ENCODE assay signal across 22 cellular contexts in genomic region chr20:57309544-57310115, GRCh38.
"Had no signal": no experiment of that assay in that cellular context is flagged by ENCODE, and none has a peak within 500 bp of the region (broad histone marks: within the 10 kb centered on the region; RNA-seq: fewer than 3 reads in every experiment).

No MANE protein-coding gene starts in this region.

- H3K4me1 ChIP-seq: body of pancreas, colonic mucosa, gastrocnemius medialis, left ventricle myocardium inferior, prostate gland, transverse colon had no signal

- DNase-seq: activated B cell treated with CpG ODN at 0.5 μM for 24 hours; activated CD4-positive, alpha-beta memory T cell treated with anti-CD3 and anti-CD28 coated beads for 36 hours; activated CD4-positive, alpha-beta T cell treated with anti-CD3 and anti-CD28 coated beads for 4 hours; activated naive CD4-positive, alpha-beta T cell; activated naive CD8-positive, alpha-beta T cell treated with anti-CD3 and anti-CD28 coated beads, Interleukin-2, amount 10 ng/mL, durations not matched to agents 7 days and 5 days; activated T-cell treated with anti-CD3 and anti-CD28 coated beads for 4 hours; body of pancreas; central memory CD4-positive, alpha-beta T cell; colonic mucosa; gastrocnemius medialis; kidney; left ventricle myocardium inferior; mammary epithelial cell; mucosa of descending colon; naive B cell; stimulated activated CD4-positive, alpha-beta T cell treated with anti-CD3 and anti-CD28 coated beads, Interleukin-15, amount 100 ng/mL, for 24 hours; stimulated activated CD4-positive, alpha-beta T cell treated with anti-CD3 and anti-CD28 coated beads, Interleukin-2, amount 100 ng/mL, for 48 hours; T-cell; transverse colon had no signal

- H3K36me3 ChIP-seq: colonic mucosa, gastrocnemius medialis, left ventricle myocardium inferior, prostate gland, transverse colon had no signal

- H3K27me3 ChIP-seq: body of pancreas, colonic mucosa, transverse colon had no signal

- H3K27ac ChIP-seq: body of pancreas, colonic mucosa, gastrocnemius medialis, left ventricle myocardium inferior, prostate gland, skin epidermis, transverse colon had no signal

- H3K4me3 ChIP-seq: body of pancreas, colonic mucosa, gastrocnemius medialis, left ventricle myocardium inferior, mucosa of descending colon, prostate gland, skin epidermis, transverse colon had no signal

- ATAC-seq: body of pancreas, gastrocnemius medialis, mucosa of descending colon, right cardiac atrium, T-cell had no signal

- H3K9me3 ChIP-seq: body of pancreas, colonic mucosa, gastrocnemius medialis, left ventricle myocardium inferior, mucosa of descending colon, prostate gland, transverse colon had no signal
